ENCODE assay signal across 19 cellular contexts in the genomic region with DNA sequence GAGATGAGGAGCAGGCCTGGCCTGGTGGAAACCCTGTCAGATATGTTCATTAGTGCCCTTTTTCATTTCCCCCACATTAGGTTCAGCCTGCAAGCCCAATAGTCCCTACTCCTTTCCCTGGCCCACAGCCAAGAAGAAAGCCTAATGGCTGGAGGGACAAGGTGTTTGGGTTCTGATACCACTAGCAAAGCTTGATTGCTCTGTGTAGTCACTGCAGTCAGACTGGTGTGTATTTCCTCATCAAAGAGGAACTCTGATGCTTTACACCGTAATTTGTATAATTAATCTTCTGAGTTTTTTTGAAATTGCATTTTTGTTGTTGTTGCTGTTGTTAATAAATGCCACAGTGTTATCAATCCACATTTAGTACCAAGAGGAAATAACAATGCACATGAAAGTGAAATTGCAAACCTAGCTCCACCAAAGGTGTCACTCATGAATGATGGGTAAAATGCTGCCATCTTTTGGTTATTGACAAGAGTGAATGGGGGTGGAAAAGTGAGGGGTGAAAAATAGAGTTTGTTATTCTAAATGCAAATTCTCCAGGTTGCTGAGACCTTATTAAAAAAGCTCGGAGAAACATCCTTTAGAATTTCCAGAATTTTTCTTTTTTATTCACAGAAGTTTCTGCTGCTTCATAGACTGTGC.
DNase-seq lines count a peak whose midpoint lies in the region; ATAC-seq, FAIRE-seq and TF ChIP-seq lines count a peak whose summit lies in the region.
"Had no signal": no experiment of that assay in that cellular context is flagged by ENCODE, and none has a peak within 500 bp of the region (broad histone marks: within the 10 kb centered on the region; RNA-seq: fewer than 3 reads in every experiment).

No MANE protein-coding gene starts in this region.

- in situ Hi-C loops in GM12878 (cut with MboI), result no loop called here

- intact Hi-C loops in GM12878 (cut with micrococcal nuclease; ENCODE audit: unreplicated experiment), result no loop called here

- no peaks in the 10 kb centered on the region for H3K4me1 ChIP-seq in GM12878 (ENCODE audit: control insufficient read depth, insufficient read depth, low read length)
- no peaks in the 10 kb centered on the region for H3K4me1 ChIP-seq in osteoblast (ENCODE audit: insufficient read depth, low read length)
- H3K4me1 ChIP-seq: sigmoid colon had no signal

- ATAC-seq in GM18498 (IDR thresholded peaks at IDR 0.05; ENCODE audit: unreplicated experiment) (peak; percentile 85), GM19351 (IDR thresholded peaks at IDR 0.05; ENCODE audit: unreplicated experiment) (peak; percentile 75), HG03520 (IDR thresholded peaks at IDR 0.05; ENCODE audit: unreplicated experiment) (peak; percentile 51), GM12878 (peak; percentile 54; the same call in 2 of the 3 replicates), HG02970 (IDR thresholded peaks at IDR 0.05; ENCODE audit: low FRiP score, unreplicated experiment) (no peak)

- no peak overlapping the region for H3K9ac ChIP-seq in GM12878 (ENCODE audit: control insufficient read depth, insufficient read depth, low read length)

- H3K4me2 ChIP-seq in GM12878 (ENCODE audit: control insufficient read depth, insufficient read depth) (no peak overlapping the region), osteoblast (ENCODE audit: insufficient read depth, low read length) (no peak overlapping the region)
- H3K4me2 ChIP-seq: PC-9 had no signal

- WGBS in GM12878 (ENCODE audit: insufficient coverage, insufficient replicate concordance, low lambda C conversion rate, missing lambda C conversion rate), result 0% methylated on average over 2 of the region's 2 CpGs

- TF ChIP-seq CTCF in GM12878 (IDR thresholded peaks at IDR 0.05 in 2 of 3, conservative IDR thresholded peaks at IDR 0.05 in 1 of 3; ENCODE audit: control insufficient read depth in 2 of 3, extremely low read depth in 1 of 3, insufficient read depth in 1 of 3, low read depth in 3 of 3, low read length in 3 of 3), result no peak; a peak in 1 of 6 replicates
- no peak for TF ChIP-seq CTCF in osteoblast (IDR thresholded peaks at IDR 0.05; ENCODE audit: extremely low read depth, low read depth, low read length)

- FAIRE-seq in GM12878 (lab: Jason Lieb, UNC), result no peak
- FAIRE-seq: endometrium had no signal

- H3K27me3 ChIP-seq in GM12878 (replicated peaks in 1 of 2; ENCODE audit: control insufficient read depth in 2 of 2, insufficient read depth in 2 of 2, low read length in 1 of 2) (no peaks in the 10 kb centered on the region), osteoblast (ENCODE audit: insufficient read depth, low read length) (no peaks in the 10 kb centered on the region)
- H3K27me3 ChIP-seq: cardiac muscle cell, sigmoid colon had no signal

- SMC1A ChIA-PET in GM12878 (lab: Charles Lee; ENCODE audit: uncharacterized antibody, unreplicated experiment), result no interaction called here

- TF ChIP-seq RAD21 in GM12878 (IDR thresholded peaks at IDR 0.05; ENCODE audit: insufficient read depth, low read depth, low read length), result no peak; the same call in 1 of the 2 replicates

- H3K4me3 ChIP-seq in GM12878 (no peak overlapping the region), osteoblast (ENCODE audit: insufficient read depth, low read length) (no peak overlapping the region)
- H3K4me3 ChIP-seq: cardiac muscle cell, PC-9, sigmoid colon had no signal

- POLR2A ChIA-PET in GM12878 (lab: Charles Lee), result interaction anchor here (0.6 kb wide), 1 partner anchor 356 kb away, joined by 3 read pairs; no protein-coding TSS in a partner anchor

- CTCF ChIA-PET in GM12878 (lab: Yijun Ruan, JAX), result interaction anchor here (1.1 kb wide), 1 partner anchor 1017 kb away, joined by 3 read pairs; no protein-coding TSS in a partner anchor

- no peaks in the 10 kb centered on the region for H3K36me3 ChIP-seq in GM12878 (ENCODE audit: control insufficient read depth in 2 of 2, insufficient read depth in 2 of 2, low read length in 1 of 2)
- H3K36me3 ChIP-seq in osteoblast (ENCODE audit: insufficient read depth, low read length), result no peaks in the 10 kb centered on the region
- H3K36me3 ChIP-seq: cardiac muscle cell, sigmoid colon had no signal

- no peak overlapping the region for H3K27ac ChIP-seq in GM12878 (ENCODE audit: control insufficient read depth, insufficient read depth)
- no peak overlapping the region for H3K27ac ChIP-seq in osteoblast (ENCODE audit: low read depth, low read length)
- H3K27ac ChIP-seq: cardiac muscle cell, PC-9, sigmoid colon had no signal

- H3K79me2 ChIP-seq in GM12878 (ENCODE audit: control insufficient read depth, insufficient read depth, low read length) (no peaks in the 10 kb centered on the region), osteoblast (ENCODE audit: insufficient read depth, low read length) (no peaks in the 10 kb centered on the region)

- H3K9me3 ChIP-seq in GM12878 (replicated peaks; ENCODE audit: control insufficient read depth, insufficient read depth, low read length), result no peaks in the 10 kb centered on the region
- H3K9me3 ChIP-seq in osteoblast (ENCODE audit: low read depth, low read length), result no peaks in the 10 kb centered on the region
- H3K9me3 ChIP-seq: sigmoid colon had no signal

- BruUV-seq in GM12878 (replicated peaks; lab: Mats Ljungman, UMichigan), result no TSS peak

- RAD21 ChIA-PET in GM12878 (lab: Charles Lee; ENCODE audit: unreplicated experiment), result no interaction called here

- H4K20me1 ChIP-seq in GM12878 (ENCODE audit: control insufficient read depth, insufficient read depth) (no peaks in the 10 kb centered on the region), osteoblast (ENCODE audit: insufficient read depth, low read length) (no peaks in the 10 kb centered on the region)

- TF ChIP-seq POLR2A in GM12878 (IDR thresholded peaks at IDR 0.05; ENCODE audit: low read depth, low read length), result no peak

- TF ChIP-seq EP300 in GM12878 (IDR thresholded peaks at IDR 0.05; ENCODE audit: borderline replicate concordance in 1 of 2, control insufficient read depth in 1 of 2, low read depth in 2 of 2, low read length in 2 of 2), result no peak

- H2AFZ ChIP-seq in GM12878 (ENCODE audit: control insufficient read depth, low read depth, low read length), result peak overlapping the region; percentile 9; the same call in 1 of the 2 replicates
- no peak overlapping the region for H2AFZ ChIP-seq in osteoblast (ENCODE audit: low read length)
- H2AFZ ChIP-seq: PC-9 had no signal

- DNase-seq in GM12878 (ENCODE audit: low read depth, low spot score) (no peak), nucleus accumbens (lab: John Stamatoyannopoulos, UW) (no peak), osteoblast (ENCODE audit: insufficient read length, low spot score, missing footprints) (no peak), epidermal melanocyte (ENCODE audit: insufficient read length, low spot score) (no peak)
- DNase-seq: activated CD8-positive, alpha-beta memory T cell treated with anti-CD3 and anti-CD28 coated beads, Interleukin-2, amount 50 U/mL, for 48 hours; activated naive CD8-positive, alpha-beta T cell treated with anti-CD3 and anti-CD28 coated beads, Interleukin-2, amount 10 ng/mL, durations not matched to agents 7 days and 5 days; EL; KG1; mesenchymal stem cell; NCI-H1930; PC-9; sigmoid colon; stimulated activated naive CD4-positive, alpha-beta T cell treated with Interleukin-2 at 50 U/mL for 16 hours had no signal

TF ChIP-seq in GM12878, 131 proteins besides CTCF, POLR2A, EP300 and RAD21:
- TF ChIP-seq SMARCA5 (IDR thresholded peaks at IDR 0.05), result no peak
- TF ChIP-seq NFYA (IDR thresholded peaks at IDR 0.05; ENCODE audit: borderline replicate concordance, low read depth, low read length), result no peak
- TF ChIP-seq IRF5 (IDR thresholded peaks at IDR 0.05; ENCODE audit: borderline replicate concordance), result no peak
- TF ChIP-seq TBL1XR1 (IDR thresholded peaks at IDR 0.05; ENCODE audit: low read depth, low read length), result no peak
- no peak for TF ChIP-seq SP1 (IDR thresholded peaks at IDR 0.05; ENCODE audit: low read depth, low read length)
- TF ChIP-seq PKNOX1 (IDR thresholded peaks at IDR 0.05), result peak; percentile 55
- TF ChIP-seq ATF2 (IDR thresholded peaks at IDR 0.05; ENCODE audit: low read length), result no peak
- no peak for TF ChIP-seq SUPT20H (IDR thresholded peaks at IDR 0.05; ENCODE audit: borderline replicate concordance, control insufficient read depth, low read depth, low read length)
